ENCODE assay signal across 17 cellular contexts in the genomic region with DNA sequence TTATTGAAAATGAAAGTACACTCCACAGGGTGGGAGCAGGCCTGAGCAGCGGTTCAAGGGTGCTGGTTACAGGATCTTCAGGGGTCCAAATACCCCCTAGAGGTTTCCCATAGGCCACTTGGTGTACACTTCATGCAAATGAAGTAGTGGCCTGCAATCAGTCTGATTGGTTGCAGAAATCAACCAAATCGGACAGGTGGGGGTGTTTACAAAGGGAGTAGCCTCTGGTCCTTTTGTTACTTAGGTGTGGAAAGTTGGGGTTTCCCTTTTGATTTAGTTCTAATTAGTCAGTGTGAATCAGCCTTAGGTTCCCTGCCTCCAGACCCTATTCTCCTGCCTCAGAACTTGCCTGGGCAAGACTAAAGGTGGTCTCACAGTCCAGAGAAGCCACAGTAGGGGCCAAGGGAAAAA. TPM values are rescaled to one million over a fixed set of nuclear protein-coding genes. Genes with fewer than 3 reads are reported as not detected.
DNase-seq lines count a peak whose midpoint lies in the region; ATAC-seq and TF ChIP-seq lines count a peak whose summit lies in the region.
"Had no signal": no experiment of that assay in that cellular context is flagged by ENCODE, and none has a peak within 500 bp of the region (broad histone marks: within the 10 kb centered on the region; RNA-seq: fewer than 3 reads in every experiment).

No MANE protein-coding gene starts in this region.

- H3K9me3 ChIP-seq in OCI-LY7 (ENCODE audit: low read length), result peaks cover 8% of the 10 kb centered on the region
- H3K9me3 ChIP-seq: mucosa of descending colon, ovary had no signal

- no peaks in the 10 kb centered on the region for H3K36me3 Mint-ChIP-seq in stimulated activated memory B cell treated with anti-CD40 and anti-IgM and Interleukin-4, amounts not matched to agents 10 μg/mL and 1 μg/mL and 100 μg/mL, for 72 hours
- H3K36me3 Mint-ChIP-seq: CD8-positive, alpha-beta T cell had no signal

- POLR2A ChIA-PET in OCI-LY7 (lab: Charles Lee), result interaction anchor here (6.3 to 10.0 kb wide), 3 partner anchors 10 to 90 kb away, joined by 66 to 308 read pairs (median 104); a partner anchor contains a TSS

- H3K36me3 ChIP-seq in OCI-LY7 (ENCODE audit: insufficient read depth, low read length), result peaks cover 6% of the 10 kb centered on the region; the same call in 1 of the 2 replicates
- H3K36me3 ChIP-seq: ovary had no signal

- no peaks in the 10 kb centered on the region for H3K79me2 ChIP-seq in OCI-LY7 (ENCODE audit: insufficient read depth, low read depth, low read length)

- H3K9me3 Mint-ChIP-seq in stimulated activated memory B cell treated with anti-CD40 and anti-IgM and Interleukin-4, amounts not matched to agents 10 μg/mL and 1 μg/mL and 100 μg/mL, for 72 hours, result no peaks in the 10 kb centered on the region
- H3K9me3 Mint-ChIP-seq: activated T-helper 2 cell treated with anti-CD3 and anti-CD28 coated beads, Interferon-gamma antibody, Interleukin-2, Interleukin-4, amounts not matched to agents 10 μg/mL and 5 μg/mL and 100 μg/mL, durations not matched to agents 14 hours and 24 hours and 36 hours; CD8-positive, alpha-beta T cell; dendritic cell treated with granulocyte-macrophage colony-stimulating factor and Interleukin-4, amounts not matched to agents 40 ng/mL and 50 ng/mL, for 4 days had no signal

- H3K27ac ChIP-seq in OCI-LY7 (ENCODE audit: low read depth, low read length, poor library complexity, severe bottlenecking), result peak overlapping the region; percentile 98
- H3K27ac ChIP-seq: ovary had no signal

- H3K27ac Mint-ChIP-seq in stimulated activated memory B cell treated with anti-CD40 and anti-IgM and Interleukin-4, amounts not matched to agents 10 μg/mL and 1 μg/mL and 100 μg/mL, for 72 hours, result peak overlapping the region; percentile 86
- H3K27ac Mint-ChIP-seq: CD8-positive, alpha-beta T cell; dendritic cell treated with granulocyte-macrophage colony-stimulating factor and Interleukin-4, amounts not matched to agents 40 ng/mL and 50 ng/mL, for 4 days had no signal

- TF ChIP-seq CTCF in OCI-LY7 (conservative IDR thresholded peaks at IDR 0.05; ENCODE audit: low read length), result no peak
- TF ChIP-seq CTCF in epithelial cell of esophagus (IDR thresholded peaks at IDR 0.05; ENCODE audit: insufficient read depth, low read depth, low read length, missing control alignments), result no peak

- DNase-seq in NCI-H345 (lab: John Stamatoyannopoulos, UW), result peak; percentile 12
- DNase-seq in NCI-H345 treated with DMSO at 0.1 percent for 48 hours (lab: John Stamatoyannopoulos, UW; ENCODE audit: unreplicated experiment), result no peak
- peak; percentile 78 for DNase-seq in OCI-LY7 (ENCODE audit: low spot score)
- peak; percentile 86 for DNase-seq in epithelial cell of esophagus (ENCODE audit: low read depth)
- no peak for DNase-seq in NCI-H510A treated with DMSO at 0.1 percent for 48 hours (lab: John Stamatoyannopoulos, UW)
- DNase-seq: 8988T; activated CD4-positive, alpha-beta T cell treated with anti-CD3 and anti-CD28 coated beads for 48 hours; NCI-H2029 treated with DMSO at 0.1 percent for 48 hours; ovary; Right ventricle myocardium superior had no signal

- peak overlapping the region; percentile 42 for H3K4me3 Mint-ChIP-seq in stimulated activated memory B cell treated with anti-CD40 and anti-IgM and Interleukin-4, amounts not matched to agents 10 μg/mL and 1 μg/mL and 100 μg/mL, for 72 hours
- H3K4me3 Mint-ChIP-seq: CD8-positive, alpha-beta T cell; dendritic cell treated with granulocyte-macrophage colony-stimulating factor and Interleukin-4, amounts not matched to agents 40 ng/mL and 50 ng/mL, for 4 days had no signal

- peak overlapping the region; percentile 80 for H3K4me2 ChIP-seq in OCI-LY7 (ENCODE audit: low read length)

- intact Hi-C loops in OCI-LY7 (cut with micrococcal nuclease; ENCODE audit: unreplicated experiment), result no loop called here

- no peaks in the 10 kb centered on the region for H3K9me2 ChIP-seq in OCI-LY7 (ENCODE audit: insufficient read depth, low read length)

- no peak overlapping the region for H2AFZ ChIP-seq in OCI-LY7 (ENCODE audit: low read length)

- CTCF ChIA-PET in OCI-LY7 (lab: Charles Lee; ENCODE audit: unreplicated experiment), result interaction anchor here (0.7 to 0.9 kb wide), 2 partner anchors 89 to 92 kb away, joined by 3 to 4 read pairs; no protein-coding TSS in a partner anchor

- peak overlapping the region; percentile 32 for H3K4me3 ChIP-seq in OCI-LY7 (ENCODE audit: low read depth, low read length, poor library complexity, severe bottlenecking)
- no peak overlapping the region for H3K4me3 ChIP-seq in epithelial cell of esophagus (ENCODE audit: low read length)
- H3K4me3 ChIP-seq: mucosa of descending colon, ovary had no signal

- no peaks in the 10 kb centered on the region for H4K20me1 ChIP-seq in OCI-LY7 (ENCODE audit: insufficient read depth, low read length)

- peaks cover 100% of the 10 kb centered on the region for H3K4me1 ChIP-seq in OCI-LY7 (ENCODE audit: insufficient read depth, low read length, poor library complexity, severe bottlenecking)

- H3K4me1 Mint-ChIP-seq in stimulated activated memory B cell treated with anti-CD40 and anti-IgM and Interleukin-4, amounts not matched to agents 10 μg/mL and 1 μg/mL and 100 μg/mL, for 72 hours, result peaks cover 89% of the 10 kb centered on the region

- no peaks in the 10 kb centered on the region for H3K27me3 Mint-ChIP-seq in stimulated activated memory B cell treated with anti-CD40 and anti-IgM and Interleukin-4, amounts not matched to agents 10 μg/mL and 1 μg/mL and 100 μg/mL, for 72 hours

- ATAC-seq in stimulated activated memory B cell treated with anti-CD40 and anti-IgM and Interleukin-4, amounts not matched to agents 10 μg/mL and 1 μg/mL and 100 μg/mL, for 72 hours, result no peak
- ATAC-seq in GM18873 (IDR thresholded peaks at IDR 0.05; ENCODE audit: low FRiP score, unreplicated experiment) (no peak), HG03378 (IDR thresholded peaks at IDR 0.05; ENCODE audit: unreplicated experiment) (no peak)
- ATAC-seq: CD8-positive, alpha-beta T cell had no signal

- no TSS peak for BruUV-seq in OCI-LY7 (replicated peaks; lab: Mats Ljungman, UMichigan)

RNA-seq across cellular contexts. Expression of a gene that starts 49.6 kb away (rescaled TPM):
- 30.4 and 34.1 TPM in 2 replicates for total RNA-seq in OCI-LY7 (2014; rRNA removed; shearing (Covaris generic))
- total RNA-seq in OCI-LY7 (2022), result 112 and 118 TPM in 2 replicates

Comparison
In these comparisons a context has a peak if more than half of its experiments do, and no peak if none do; other contexts are left out.
1. DNase-seq: peak in NCI-H345 (single experiment), OCI-LY7 (single experiment) and epithelial cell of esophagus (single experiment); none in NCI-H345 treated with DMSO at 0.1 percent for 48 hours (single experiment) and NCI-H510A treated with DMSO at 0.1 percent for 48 hours (single experiment).